Comparison of ENCODE assay signal across 1 cellular context in the genomic region with DNA sequence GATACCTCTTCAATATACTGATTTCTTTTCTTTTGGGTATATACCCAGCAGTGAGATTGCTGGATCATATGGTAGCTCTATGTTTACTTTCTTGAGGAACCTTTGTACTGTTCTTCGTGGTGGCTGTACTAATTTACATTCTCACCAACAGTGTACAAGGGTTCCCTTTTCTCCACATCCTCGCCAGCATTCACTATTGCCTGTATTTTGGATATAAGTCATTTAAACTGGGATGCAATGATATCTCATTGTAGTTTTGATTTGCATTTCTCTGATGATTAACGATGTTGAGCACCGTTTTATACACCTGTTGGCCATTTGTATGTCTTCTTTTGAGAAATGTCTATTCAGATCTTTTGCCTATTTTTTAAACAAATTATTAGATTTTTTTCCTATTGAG. TPM values are rescaled to one million over a fixed set of nuclear protein-coding genes. Genes with fewer than 3 reads are reported as not detected.
"Had no signal": no experiment of that assay in that cellular context is flagged by ENCODE, and none has a peak within 500 bp of the region (broad histone marks: within the 10 kb centered on the region; RNA-seq: fewer than 3 reads in every experiment).

No MANE protein-coding gene starts in this region.

RNA-seq across cellular contexts. Expression of a gene that starts 30.4 kb away (rescaled TPM):
- polyA plus RNA-seq: IgD-negative memory B cell had no signal
